ENCODE assay signal across 19 cellular contexts in genomic region chr1:234698624-234699023, GRCh38.
DNase-seq lines count a peak whose midpoint lies in the region; ATAC-seq, FAIRE-seq and TF ChIP-seq lines count a peak whose summit lies in the region.
"Had no signal": no experiment of that assay in that cellular context is flagged by ENCODE, and none has a peak within 500 bp of the region (broad histone marks: within the 10 kb centered on the region; RNA-seq: fewer than 3 reads in every experiment).

No MANE protein-coding gene starts in this region.

- H2AFZ ChIP-seq in HepG2 (ENCODE audit: low read length): no peak overlapping the region

- H3K36me3 ChIP-seq in psoas muscle (ENCODE audit: insufficient read depth in 1 of 2, low read depth in 1 of 2) (no peaks in the 10 kb centered on the region), HepG2 (replicated peaks in 1 of 2; ENCODE audit: control insufficient read depth in 1 of 2, insufficient read depth in 2 of 2, low read length in 2 of 2) (no peaks in the 10 kb centered on the region)
- H3K36me3 ChIP-seq: BLaER1, MG63 had no signal

- H3K4me1 Mint-ChIP-seq in brain: peaks cover 65% of the 10 kb centered on the region
- peaks cover 10% of the 10 kb centered on the region for H3K4me1 Mint-ChIP-seq in osteocyte (ENCODE audit: unreplicated experiment)

- H3K9me3 ChIP-seq in psoas muscle: no peaks in the 10 kb centered on the region
- no peaks in the 10 kb centered on the region for H3K9me3 ChIP-seq in HepG2 (ENCODE audit: low read length)
- H3K9me3 ChIP-seq: BLaER1, MG63 had no signal

- H3K4me1 ChIP-seq in psoas muscle (peaks cover 15% of the 10 kb centered on the region), HepG2 (ENCODE audit: insufficient read depth, low read length) (peaks cover 29% of the 10 kb centered on the region)

- H3K9me3 Mint-ChIP-seq in brain (peaks cover 0 to 3% (median 0%) of the 10 kb centered on the region in 5 experiments), osteocyte (ENCODE audit: unreplicated experiment) (no peaks in the 10 kb centered on the region)

- H3K4me2 ChIP-seq in HepG2 (ENCODE audit: low read depth, low read length): no peak overlapping the region
- H3K4me2 ChIP-seq: BLaER1 had no signal

- BruUV-seq in HepG2 (replicated peaks; lab: Mats Ljungman, UMichigan): no TSS peak

- peak overlapping the region in 4 of 5 experiments; percentile 39 to 95 (median 54) for H3K27ac Mint-ChIP-seq in brain
- H3K27ac Mint-ChIP-seq in osteocyte (ENCODE audit: unreplicated experiment): no peak overlapping the region

- no peak for ATAC-seq in psoas muscle
- ATAC-seq in HepG2: no peak
- ATAC-seq in GM21619 (IDR thresholded peaks at IDR 0.05; ENCODE audit: unreplicated experiment): no peak
- ATAC-seq in HG03175 (IDR thresholded peaks at IDR 0.05; ENCODE audit: unreplicated experiment): no peak
- ATAC-seq: PC-3 had no signal

- no peaks in the 10 kb centered on the region for H3K36me3 Mint-ChIP-seq in brain
- no peaks in the 10 kb centered on the region for H3K36me3 Mint-ChIP-seq in osteocyte (ENCODE audit: unreplicated experiment)

- no peak overlapping the region for H3K4me3 Mint-ChIP-seq in brain
- H3K4me3 Mint-ChIP-seq in osteocyte (ENCODE audit: unreplicated experiment): no peak overlapping the region

- no peak for FAIRE-seq in HepG2 (lab: Jason Lieb, UNC)
- FAIRE-seq: H1 had no signal

- no peak for TF ChIP-seq POLR2A in HepG2 (IDR thresholded peaks at IDR 0.05; ENCODE audit: insufficient read depth in 1 of 2, low read depth in 2 of 2, low read length in 2 of 2)

- H3K27ac ChIP-seq in psoas muscle (no peak overlapping the region), HepG2 (ENCODE audit: extremely low read length, insufficient read depth, low read length) (no peak overlapping the region)
- H3K27ac ChIP-seq: BLaER1 had no signal

- POLR2A ChIA-PET in HepG2 (lab: Yijun Ruan, JAX): interaction anchor here (1.9 to 2.1 kb wide), 2 partner anchors 17 to 86 kb away, joined by 8 to 11 read pairs; no protein-coding TSS in a partner anchor

- 69 to 84% (median 72%) methylated on average over 8 of the region's 8 CpGs for WGBS in psoas muscle, 3 donors
- 97% methylated on average over 8 of the region's 8 CpGs for WGBS in HepG2 (ENCODE audit: low lambda C conversion rate)

- H3K4me3 ChIP-seq in psoas muscle (no peak overlapping the region), HepG2 (replicated peaks in 1 of 3; ENCODE audit: insufficient read depth in 1 of 3, low read depth in 2 of 3, low read length in 3 of 3) (no peak overlapping the region)
- H3K4me3 ChIP-seq: BLaER1, MG63 had no signal

- CTCF ChIA-PET in HepG2 (lab: Yijun Ruan, JAX; ENCODE audit: low intra/inter-chr PET ratio, low total read pairs): no interaction called here

- no peaks in the 10 kb centered on the region for H3K27me3 ChIP-seq in psoas muscle (ENCODE audit: insufficient read depth in 3 of 3, low read length in 2 of 3)
- no peaks in the 10 kb centered on the region for H3K27me3 ChIP-seq in HepG2 (ENCODE audit: control insufficient read depth in 1 of 2, insufficient read depth in 2 of 2, low read length in 2 of 2)
- H3K27me3 ChIP-seq: BLaER1, MG63 had no signal

- H3K27me3 Mint-ChIP-seq in brain (peaks cover 4% of the 10 kb centered on the region), osteocyte (ENCODE audit: unreplicated experiment) (no peaks in the 10 kb centered on the region)

- no peaks in the 10 kb centered on the region for H3K79me2 ChIP-seq in HepG2 (ENCODE audit: insufficient read depth, low read length)

- DNase-seq in SHP77 treated with DMSO at 0.1 percent for 48 hours (lab: John Stamatoyannopoulos, UW): peak; percentile 5
- no peak for DNase-seq in SHP77 (lab: John Stamatoyannopoulos, UW)
- peak; percentile 46 for DNase-seq in osteocyte (ENCODE audit: extremely low spot score, unreplicated experiment)
- DNase-seq in psoas muscle: no peak
- no peak for DNase-seq in HepG2 (ENCODE audit: low spot score)
- DNase-seq: GF-D8, IMR-90, Karpas-422, MG63, NCI-H1092, NCI-H1694, NCI-H446, NCI-H748 treated with DMSO at 0.1 percent for 48 hours, PC-3 had no signal

- TF ChIP-seq CTCF in brain (conservative IDR thresholded peaks at IDR 0.05) (no peak), osteocyte (IDR thresholded peaks at IDR 0.05) (no peak), psoas muscle (IDR thresholded peaks at IDR 0.05) (no peak), HepG2 (CRISPR knock-in tag; IDR thresholded peaks at IDR 0.05) (no peak)

- in situ Hi-C loops in HepG2 (cut with HindIII; ENCODE audit: extremely low pct_ligation_motif_present, low pct_unique_long_range_greater_than_20kb): no loop called here

- no peaks in the 10 kb centered on the region for H4K20me1 ChIP-seq in HepG2 (ENCODE audit: insufficient read depth, low read length)
- H4K20me1 ChIP-seq: BLaER1 had no signal

- no peak overlapping the region for H3K9ac ChIP-seq in HepG2 (ENCODE audit: insufficient read depth, low read depth, low read length)
- H3K9ac ChIP-seq: BLaER1 had no signal

- TF ChIP-seq EP300 in HepG2 (IDR thresholded peaks at IDR 0.05; ENCODE audit: low read depth in 2 of 2, low read length in 2 of 2) (no peak), HepG2 (CRISPR knock-in tag; IDR thresholded peaks at IDR 0.05; ENCODE audit: borderline replicate concordance) (no peak)

- intact Hi-C loops in psoas muscle (cut with DNase I): no loop called here
- intact Hi-C loops in HepG2 (cut with micrococcal nuclease; ENCODE audit: unreplicated experiment): no loop called here

- TF ChIP-seq RAD21 in HepG2 (CRISPR knock-in tag; IDR thresholded peaks at IDR 0.05): no peak

TF ChIP-seq in HepG2, 621 proteins besides CTCF, POLR2A, EP300 and RAD21 (continues in another document):
- TF ChIP-seq CEBPB (IDR thresholded peaks at IDR 0.05; ENCODE audit: borderline replicate concordance, low read depth, low read length): no peak
- no peak for TF ChIP-seq TP53 (CRISPR knock-in tag; conservative IDR thresholded peaks at IDR 0.05)
- no peak for TF ChIP-seq CHD4 (IDR thresholded peaks at IDR 0.05; ENCODE audit: borderline replicate concordance, low read length)
- TF ChIP-seq, protein P1, sequence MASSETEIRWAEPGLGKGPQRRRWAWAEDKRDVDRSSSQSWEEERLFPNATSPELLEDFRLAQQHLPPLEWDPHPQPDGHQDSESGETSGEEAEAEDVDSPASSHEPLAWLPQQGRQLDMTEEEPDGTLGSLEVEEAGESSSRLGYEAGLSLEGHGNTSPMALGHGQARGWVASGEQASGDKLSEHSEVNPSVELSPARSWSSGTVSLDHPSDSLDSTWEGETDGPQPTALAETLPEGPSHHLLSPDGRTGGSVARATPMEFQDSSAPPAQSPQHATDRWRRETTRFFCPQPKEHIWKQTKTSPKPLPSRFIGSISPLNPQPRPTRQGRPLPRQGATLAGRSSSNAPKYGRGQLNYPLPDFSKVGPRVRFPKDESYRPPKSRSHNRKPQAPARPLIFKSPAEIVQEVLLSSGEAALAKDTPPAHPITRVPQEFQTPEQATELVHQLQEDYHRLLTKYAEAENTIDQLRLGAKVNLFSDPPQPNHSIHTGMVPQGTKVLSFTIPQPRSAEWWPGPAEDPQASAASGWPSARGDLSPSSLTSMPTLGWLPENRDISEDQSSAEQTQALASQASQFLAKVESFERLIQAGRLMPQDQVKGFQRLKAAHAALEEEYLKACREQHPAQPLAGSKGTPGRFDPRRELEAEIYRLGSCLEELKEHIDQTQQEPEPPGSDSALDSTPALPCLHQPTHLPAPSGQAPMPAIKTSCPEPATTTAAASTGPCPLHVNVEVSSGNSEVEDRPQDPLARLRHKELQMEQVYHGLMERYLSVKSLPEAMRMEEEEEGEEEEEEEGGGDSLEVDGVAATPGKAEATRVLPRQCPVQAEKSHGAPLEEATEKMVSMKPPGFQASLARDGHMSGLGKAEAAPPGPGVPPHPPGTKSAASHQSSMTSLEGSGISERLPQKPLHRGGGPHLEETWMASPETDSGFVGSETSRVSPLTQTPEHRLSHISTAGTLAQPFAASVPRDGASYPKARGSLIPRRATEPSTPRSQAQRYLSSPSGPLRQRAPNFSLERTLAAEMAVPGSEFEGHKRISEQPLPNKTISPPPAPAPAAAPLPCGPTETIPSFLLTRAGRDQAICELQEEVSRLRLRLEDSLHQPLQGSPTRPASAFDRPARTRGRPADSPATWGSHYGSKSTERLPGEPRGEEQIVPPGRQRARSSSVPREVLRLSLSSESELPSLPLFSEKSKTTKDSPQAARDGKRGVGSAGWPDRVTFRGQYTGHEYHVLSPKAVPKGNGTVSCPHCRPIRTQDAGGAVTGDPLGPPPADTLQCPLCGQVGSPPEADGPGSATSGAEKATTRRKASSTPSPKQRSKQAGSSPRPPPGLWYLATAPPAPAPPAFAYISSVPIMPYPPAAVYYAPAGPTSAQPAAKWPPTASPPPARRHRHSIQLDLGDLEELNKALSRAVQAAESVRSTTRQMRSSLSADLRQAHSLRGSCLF (CRISPR knock-in tag; IDR thresholded peaks at IDR 0.05; ENCODE audit: borderline replicate concordance): no peak
- TF ChIP-seq ARNTL (CRISPR knock-in tag; IDR thresholded peaks at IDR 0.05): no peak
- TF ChIP-seq ZNF292 (CRISPR knock-in tag; IDR thresholded peaks at IDR 0.05; ENCODE audit: borderline replicate concordance, low read depth): no peak
- TF ChIP-seq CENPX (CRISPR knock-in tag; IDR thresholded peaks at IDR 0.05): no peak
- no peak for TF ChIP-seq SKI (IDR thresholded peaks at IDR 0.05; ENCODE audit: partially characterized antibody)
- no peak for TF ChIP-seq ZNF24 (IDR thresholded peaks at IDR 0.05)
- TF ChIP-seq ZNF747 (CRISPR knock-in tag; IDR thresholded peaks at IDR 0.05; ENCODE audit: borderline replicate concordance): no peak
- TF ChIP-seq, protein P2, sequence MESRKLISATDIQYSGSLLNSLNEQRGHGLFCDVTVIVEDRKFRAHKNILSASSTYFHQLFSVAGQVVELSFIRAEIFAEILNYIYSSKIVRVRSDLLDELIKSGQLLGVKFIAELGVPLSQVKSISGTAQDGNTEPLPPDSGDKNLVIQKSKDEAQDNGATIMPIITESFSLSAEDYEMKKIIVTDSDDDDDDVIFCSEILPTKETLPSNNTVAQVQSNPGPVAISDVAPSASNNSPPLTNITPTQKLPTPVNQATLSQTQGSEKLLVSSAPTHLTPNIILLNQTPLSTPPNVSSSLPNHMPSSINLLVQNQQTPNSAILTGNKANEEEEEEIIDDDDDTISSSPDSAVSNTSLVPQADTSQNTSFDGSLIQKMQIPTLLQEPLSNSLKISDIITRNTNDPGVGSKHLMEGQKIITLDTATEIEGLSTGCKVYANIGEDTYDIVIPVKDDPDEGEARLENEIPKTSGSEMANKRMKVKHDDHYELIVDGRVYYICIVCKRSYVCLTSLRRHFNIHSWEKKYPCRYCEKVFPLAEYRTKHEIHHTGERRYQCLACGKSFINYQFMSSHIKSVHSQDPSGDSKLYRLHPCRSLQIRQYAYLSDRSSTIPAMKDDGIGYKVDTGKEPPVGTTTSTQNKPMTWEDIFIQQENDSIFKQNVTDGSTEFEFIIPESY (CRISPR knock-in tag; IDR thresholded peaks at IDR 0.05): no peak
- no peak for TF ChIP-seq FOXO1 (CRISPR knock-in tag; IDR thresholded peaks at IDR 0.05)

Comparison
In these comparisons a context has a peak if more than half of its experiments do, and no peak if none do; other contexts are left out.
1. DNase-seq: peak in SHP77 treated with DMSO at 0.1 percent for 48 hours (single experiment) and osteocyte (single experiment); none in SHP77 (0 of 2), psoas muscle (0 of 2) and HepG2 (single experiment).